21 cellular contexts compared by ENCODE assay signal in genomic region chr9:22165144-22165543, GRCh38.
DNase-seq lines count a peak whose midpoint lies in the region; ATAC-seq, FAIRE-seq and TF ChIP-seq lines count a peak whose summit lies in the region.
"Had no signal": no experiment of that assay in that cellular context is flagged by ENCODE, and none has a peak within 500 bp of the region (broad histone marks: within the 10 kb centered on the region; RNA-seq: fewer than 3 reads in every experiment).

No MANE protein-coding gene starts in this region.

- peaks cover 15% of the 10 kb centered on the region for H3K4me1 ChIP-seq in Karpas-422 (ENCODE audit: low read length)
- H3K4me1 ChIP-seq: right lobe of liver had no signal

- no peak overlapping the region for H2AFZ ChIP-seq in Karpas-422 (ENCODE audit: low read length)

- no peak overlapping the region for H3K9ac ChIP-seq in Karpas-422 (ENCODE audit: low read length)

- DNase-seq in ELR (ENCODE audit: low read depth) (peak; percentile 75), Karpas-422 (peak; percentile 4), astrocyte of the hippocampus (ENCODE audit: low read depth, low spot score) (peak; percentile 52), naive B cell (no peak), H54 (ENCODE audit: insufficient read length, low spot score) (no peak), WTC11 (ENCODE audit: low spot score) (no peak), epidermal melanocyte (ENCODE audit: insufficient read length, low spot score) (no peak)
- DNase-seq: activated CD4-positive, CD25-positive, alpha-beta regulatory T cell; activated naive CD8-positive, alpha-beta T cell treated with anti-CD3 and anti-CD28 coated beads, Interleukin-2, amount 50 U/mL, for 24 hours; DND-41; effector CD4-positive, alpha-beta T cell; hypothalamus; NCI-H1105; right lobe of liver; Right ventricle myocardium superior; stimulated activated naive CD8-positive, alpha-beta T cell treated with anti-CD3 and anti-CD28 coated beads, Interleukin-15, amount 100 ng/mL, for 72 hours; T-helper 17 cell; upper lobe of left lung had no signal

- H3K27ac ChIP-seq in Karpas-422 (ENCODE audit: low read length): no peak overlapping the region
- H3K27ac ChIP-seq: right lobe of liver, upper lobe of left lung had no signal

- peaks cover 0 to 3% (median 0%) of the 10 kb centered on the region in 7 donors for H3K9me3 Mint-ChIP-seq in naive B cell
- no peaks in the 10 kb centered on the region for H3K9me3 Mint-ChIP-seq in WTC11
- H3K9me3 Mint-ChIP-seq: activated naive CD8-positive, alpha-beta T cell treated with anti-CD3 and anti-CD28 coated beads, Interleukin-2, amount 50 U/mL, for 24 hours; activated T-helper 17 cell treated with anti-CD3 and anti-CD28 coated beads, Interleukin-2, amount 50 U/mL, for 72 hours; stimulated activated naive CD8-positive, alpha-beta T cell treated with anti-CD3 and anti-CD28 coated beads, Interleukin-15, amount 100 ng/mL, for 72 hours had no signal

- no peak for TF ChIP-seq CTCF in WTC11 (IDR thresholded peaks at IDR 0.05)

- H3K4me3 ChIP-seq in Karpas-422 (ENCODE audit: low read length): no peak overlapping the region
- H3K4me3 ChIP-seq: right lobe of liver, upper lobe of left lung had no signal

- FAIRE-seq in H54 (lab: Jason Lieb, UNC): no peak

- ATAC-seq in naive B cell (ENCODE audit: low read depth in 2 of 2) (no peak), GM21825 (IDR thresholded peaks at IDR 0.05; ENCODE audit: unreplicated experiment) (no peak), WTC11 (no peak)
- ATAC-seq: activated naive CD8-positive, alpha-beta T cell treated with anti-CD3 and anti-CD28 coated beads, Interleukin-2, amount 50 U/mL, for 24 hours; activated T-helper 17 cell treated with anti-CD3 and anti-CD28 coated beads, Interleukin-2, amount 50 U/mL, for 72 hours; right lobe of liver; stimulated activated naive CD8-positive, alpha-beta T cell treated with anti-CD3 and anti-CD28 coated beads, Interleukin-15, amount 100 ng/mL, for 72 hours; T-helper 17 cell had no signal

- no peaks in the 10 kb centered on the region for H3K36me3 ChIP-seq in Karpas-422 (ENCODE audit: insufficient read depth, low read length)
- H3K36me3 ChIP-seq: right lobe of liver, upper lobe of left lung had no signal

- H3K9me3 ChIP-seq in Karpas-422 (ENCODE audit: low read length): no peaks in the 10 kb centered on the region
- H3K9me3 ChIP-seq: right lobe of liver, upper lobe of left lung had no signal

- H3K4me1 Mint-ChIP-seq in naive B cell: peaks cover 23 to 51% (median 34%) of the 10 kb centered on the region in 3 donors
- no peaks in the 10 kb centered on the region for H3K4me1 Mint-ChIP-seq in WTC11
- H3K4me1 Mint-ChIP-seq: activated T-helper 17 cell treated with anti-CD3 and anti-CD28 coated beads, Interleukin-2, amount 50 U/mL, for 72 hours; stimulated activated naive CD8-positive, alpha-beta T cell treated with anti-CD3 and anti-CD28 coated beads, Interleukin-15, amount 100 ng/mL, for 72 hours had no signal

- no peaks in the 10 kb centered on the region for H3K9me2 ChIP-seq in Karpas-422 (replicated peaks; ENCODE audit: insufficient read depth, low read length)

- TF ChIP-seq POLR2A in H54 (IDR thresholded peaks at IDR 0.05; ENCODE audit: low read depth, low read length): no peak

- POLR2A ChIA-PET in WTC11 (lab: Charles Lee): no interaction called here

- H3K36me3 Mint-ChIP-seq in naive B cell (no peaks in the 10 kb centered on the region), WTC11 (no peaks in the 10 kb centered on the region)
- H3K36me3 Mint-ChIP-seq: IgD-negative memory B cell had no signal

- H3K4me3 Mint-ChIP-seq in naive B cell (peak overlapping the region in 5 of 8 donors; percentile 6 to 68 (median 57)), WTC11 (no peak overlapping the region)
- H3K4me3 Mint-ChIP-seq: activated naive CD8-positive, alpha-beta T cell treated with anti-CD3 and anti-CD28 coated beads, Interleukin-2, amount 50 U/mL, for 24 hours; activated T-helper 17 cell treated with anti-CD3 and anti-CD28 coated beads, Interleukin-2, amount 50 U/mL, for 72 hours; stimulated activated naive CD8-positive, alpha-beta T cell treated with anti-CD3 and anti-CD28 coated beads, Interleukin-15, amount 100 ng/mL, for 72 hours; T-helper 17 cell had no signal

- CTCF ChIA-PET in WTC11 (lab: Charles Lee): no interaction called here

- H3K79me2 ChIP-seq in Karpas-422 (ENCODE audit: low read length): no peaks in the 10 kb centered on the region

- H3K27ac Mint-ChIP-seq in naive B cell (peak overlapping the region in 2 of 6 donors; percentile 12 to 76), WTC11 (no peak overlapping the region)
- H3K27ac Mint-ChIP-seq: activated naive CD8-positive, alpha-beta T cell treated with anti-CD3 and anti-CD28 coated beads, Interleukin-2, amount 50 U/mL, for 24 hours; activated T-helper 17 cell treated with anti-CD3 and anti-CD28 coated beads, Interleukin-2, amount 50 U/mL, for 72 hours; IgD-negative memory B cell; stimulated activated naive CD8-positive, alpha-beta T cell treated with anti-CD3 and anti-CD28 coated beads, Interleukin-15, amount 100 ng/mL, for 72 hours; T-helper 17 cell had no signal

- no peak overlapping the region for H3K4me2 ChIP-seq in Karpas-422 (ENCODE audit: low read depth, low read length, poor library complexity, severe bottlenecking)

- no peaks in the 10 kb centered on the region for H3K27me3 ChIP-seq in Karpas-422 (ENCODE audit: low read length)
- H3K27me3 ChIP-seq: right lobe of liver, upper lobe of left lung had no signal

- H3K27me3 Mint-ChIP-seq in naive B cell (no peaks in the 10 kb centered on the region), WTC11 (ENCODE audit: low read depth) (no peaks in the 10 kb centered on the region)

- H4K20me1 ChIP-seq in Karpas-422 (ENCODE audit: insufficient read depth, low read depth, low read length): no peaks in the 10 kb centered on the region

TF ChIP-seq in WTC11, 78 proteins besides CTCF, POLR2A, EP300 and RAD21 (continues in another document):
- TF ChIP-seq PRRX2 (CRISPR knock-in tag; IDR thresholded peaks at IDR 0.05) (no peak), TP53 (CRISPR knock-in tag; IDR thresholded peaks at IDR 0.05) (no peak), RORB (CRISPR knock-in tag; IDR thresholded peaks at IDR 0.05) (no peak), SMAD4 (CRISPR knock-in tag; IDR thresholded peaks at IDR 0.05) (no peak), HMGA2 (CRISPR knock-in tag; IDR thresholded peaks at IDR 0.05) (no peak), NR1H2 (CRISPR knock-in tag; IDR thresholded peaks at IDR 0.05) (no peak), ELF4 (CRISPR knock-in tag; IDR thresholded peaks at IDR 0.05; ENCODE audit: low read depth) (no peak), ARID4B (CRISPR knock-in tag; IDR thresholded peaks at IDR 0.05; ENCODE audit: borderline replicate concordance) (no peak), ESRRA (CRISPR knock-in tag; IDR thresholded peaks at IDR 0.05; ENCODE audit: borderline replicate concordance) (no peak), MXD4 (CRISPR knock-in tag; IDR thresholded peaks at IDR 0.05; ENCODE audit: borderline replicate concordance) (no peak), SP1 (CRISPR knock-in tag; conservative IDR thresholded peaks at IDR 0.05) (no peak), ZNF121 (CRISPR knock-in tag; IDR thresholded peaks at IDR 0.05) (no peak)

Comparison
In these comparisons a context has a peak if more than half of its experiments do, and no peak if none do; other contexts are left out.
1. DNase-seq: peak in ELR (single experiment), Karpas-422 (single experiment) and astrocyte of the hippocampus (single experiment); none in naive B cell (single experiment), H54 (single experiment), WTC11 (single experiment) and epidermal melanocyte (single experiment).